In genomic region chr4:153490985-153491483, GRCh38 we compare ENCODE assay signal across 21 cellular contexts. TPM values are rescaled to one million over a fixed set of nuclear protein-coding genes. Genes with fewer than 3 reads are reported as not detected.
DNase-seq lines count a peak whose midpoint lies in the region; ATAC-seq, FAIRE-seq and TF ChIP-seq lines count a peak whose summit lies in the region.
"Had no signal": no experiment of that assay in that cellular context is flagged by ENCODE, and none has a peak within 500 bp of the region (broad histone marks: within the 10 kb centered on the region; RNA-seq: fewer than 3 reads in every experiment).

No MANE protein-coding gene starts in this region.

- H3K27ac ChIP-seq in GM23338 (ENCODE audit: low read depth) (no peak overlapping the region), gastrocnemius medialis (peak overlapping the region in 3 of 4 donors; percentile 2 to 78 (median 57))
- H3K27ac ChIP-seq: adrenal gland, SJCRH30, vagina had no signal

- no peaks in the 10 kb centered on the region for H3K9me3 ChIP-seq in gastrocnemius medialis
- H3K9me3 ChIP-seq: adrenal gland, SJCRH30, vagina had no signal

- H3K4me3 ChIP-seq in GM23338 (no peak overlapping the region), gastrocnemius medialis (no peak overlapping the region)
- H3K4me3 ChIP-seq: adrenal gland, SJCRH30, smooth muscle cell, vagina had no signal

- in situ Hi-C loops in gastrocnemius medialis (cut with MboI; ENCODE audit: low sequenced_read_pairs in 4 of 4): no loop called here

- FAIRE-seq in H54 (lab: Jason Lieb, UNC): no peak
- FAIRE-seq: D721Med, endothelial cell of umbilical vein, TTC549 had no signal

- intact Hi-C loops in gastrocnemius medialis (cut with DNase I; ENCODE audit: low total_unique reads): no loop called here

- H3K36me3 ChIP-seq in GM23338 (ENCODE audit: insufficient read depth) (no peaks in the 10 kb centered on the region), gastrocnemius medialis (no peaks in the 10 kb centered on the region)
- H3K36me3 ChIP-seq: adrenal gland, vagina had no signal

- H3K4me1 ChIP-seq in GM23338 (ENCODE audit: insufficient read depth): peaks cover 68% of the 10 kb centered on the region
- H3K4me1 ChIP-seq in gastrocnemius medialis: peaks cover 73 to 76% of the 10 kb centered on the region in 2 donors

- H3K4me1 Mint-ChIP-seq in activated T-cell treated with anti-CD3 and anti-CD28 coated beads, Interleukin-2, amount 50 U/mL, for 24 hours (ENCODE audit: low read depth): peaks cover 92% of the 10 kb centered on the region
- peaks cover 71% of the 10 kb centered on the region for H3K4me1 Mint-ChIP-seq in GM23338
- peaks cover 88% of the 10 kb centered on the region for H3K4me1 Mint-ChIP-seq in activated naive CD8-positive, alpha-beta T cell (ENCODE audit: low read depth)

- no peak for DNase-seq in activated T-cell treated with anti-CD3 and anti-CD28 coated beads, Interleukin-2, amount 50 U/mL, for 24 hours
- no peak for DNase-seq in activated T-cell treated with anti-CD3 and anti-CD28 coated beads, Interleukin-2, amount 50 U/mL, for 48 hours
- DNase-seq in GM23338 (ENCODE audit: low spot score) (no peak), gastrocnemius medialis (no peak), SHP77 (lab: John Stamatoyannopoulos, UW) (no peak), H54 (ENCODE audit: insufficient read length, low spot score) (no peak)
- DNase-seq: adrenal gland; central memory CD4-positive, alpha-beta T cell; foreskin keratinocyte; NCI-H1694; NCI-H446 treated with DMSO at 0.1 percent for 48 hours; posterior cingulate gyrus; SJCRH30; stimulated activated naive CD4-positive, alpha-beta T cell treated with Interleukin-2 at 50 U/mL for 16 hours had no signal

- no peaks in the 10 kb centered on the region for H3K27me3 Mint-ChIP-seq in activated T-cell treated with anti-CD3 and anti-CD28 coated beads, Interleukin-2, amount 50 U/mL, for 24 hours
- H3K27me3 Mint-ChIP-seq in GM23338 (ENCODE audit: insufficient read depth, low read depth, poor library complexity): peaks cover 3% of the 10 kb centered on the region
- no peaks in the 10 kb centered on the region for H3K27me3 Mint-ChIP-seq in activated naive CD8-positive, alpha-beta T cell

- no peak for ATAC-seq in GM23338
- ATAC-seq in gastrocnemius medialis: no peak
- no peak for ATAC-seq in HG03045 (IDR thresholded peaks at IDR 0.05; ENCODE audit: unreplicated experiment)
- ATAC-seq: foreskin keratinocyte had no signal

- H2AFZ ChIP-seq in GM23338: no peak overlapping the region

- no peaks in the 10 kb centered on the region for H3K9me2 ChIP-seq in GM23338 (ENCODE audit: insufficient read depth)

- peaks cover 47% of the 10 kb centered on the region for H3K36me3 Mint-ChIP-seq in activated T-cell treated with anti-CD3 and anti-CD28 coated beads, Interleukin-2, amount 50 U/mL, for 24 hours (ENCODE audit: low read depth)
- no peaks in the 10 kb centered on the region for H3K36me3 Mint-ChIP-seq in GM23338 (ENCODE audit: low read depth)
- peaks cover 11% of the 10 kb centered on the region for H3K36me3 Mint-ChIP-seq in activated naive CD8-positive, alpha-beta T cell

- TF ChIP-seq POLR2A in gastrocnemius medialis (IDR thresholded peaks at IDR 0.05) (no peak), H54 (IDR thresholded peaks at IDR 0.05; ENCODE audit: low read depth, low read length) (no peak)

- H3F3A ChIP-seq in GM23338 (replicated peaks; ENCODE audit: low read depth): 0 out of 2 replicates have a peak, but pooled peaks cover 7% of the 10 kb centered on the region

- no peaks in the 10 kb centered on the region for H4K20me1 ChIP-seq in GM23338 (replicated peaks; ENCODE audit: insufficient read depth)

- peak overlapping the region; percentile 80 for H3K4me3 Mint-ChIP-seq in activated T-cell treated with anti-CD3 and anti-CD28 coated beads, Interleukin-2, amount 50 U/mL, for 24 hours
- H3K4me3 Mint-ChIP-seq in GM23338: no peak overlapping the region
- peak overlapping the region; percentile 81 for H3K4me3 Mint-ChIP-seq in activated naive CD8-positive, alpha-beta T cell

- TF ChIP-seq CTCF in GM23338 (conservative IDR thresholded peaks at IDR 0.05; ENCODE audit: low read depth in 2 of 2): no peak
- TF ChIP-seq CTCF in gastrocnemius medialis (IDR thresholded peaks at IDR 0.05 in 4 of 5, conservative IDR thresholded peaks at IDR 0.05 in 1 of 5): no peak

- H3K79me2 ChIP-seq in GM23338 (replicated peaks; ENCODE audit: insufficient read depth): peaks cover 73% of the 10 kb centered on the region

- peak overlapping the region; percentile 94 for H3K27ac Mint-ChIP-seq in activated T-cell treated with anti-CD3 and anti-CD28 coated beads, Interleukin-2, amount 50 U/mL, for 24 hours
- H3K27ac Mint-ChIP-seq in GM23338: peak overlapping the region; percentile 1; the same call in 1 of the 2 replicates
- H3K27ac Mint-ChIP-seq in activated naive CD8-positive, alpha-beta T cell: peak overlapping the region; percentile 85

- H3K9me3 Mint-ChIP-seq in activated T-cell treated with anti-CD3 and anti-CD28 coated beads, Interleukin-2, amount 50 U/mL, for 24 hours: no peaks in the 10 kb centered on the region
- H3K9me3 Mint-ChIP-seq in GM23338: no peaks in the 10 kb centered on the region
- no peaks in the 10 kb centered on the region for H3K9me3 Mint-ChIP-seq in activated naive CD8-positive, alpha-beta T cell (ENCODE audit: low read depth)

- no peak overlapping the region for H3K4me2 ChIP-seq in GM23338
- H3K4me2 ChIP-seq: smooth muscle cell had no signal

- no peaks in the 10 kb centered on the region for H3K27me3 ChIP-seq in GM23338 (ENCODE audit: insufficient read depth)
- no peaks in the 10 kb centered on the region for H3K27me3 ChIP-seq in gastrocnemius medialis
- H3K27me3 ChIP-seq: adrenal gland, foreskin keratinocyte, SJCRH30, vagina had no signal

TF ChIP-seq in GM23338, 12 proteins besides CTCF, POLR2A, EP300 and RAD21 (continues in another document):
- TF ChIP-seq EZH2phosphoT487 (IDR thresholded peaks at IDR 0.05; ENCODE audit: unreplicated experiment) (no peak), ZNF114 (CRISPR knock-in tag; IDR thresholded peaks at IDR 0.05) (no peak), EZH2 (IDR thresholded peaks at IDR 0.05; ENCODE audit: low read depth, unreplicated experiment) (no peak), STAT1 (IDR thresholded peaks at IDR 0.05; ENCODE audit: unreplicated experiment) (no peak), POLR2AphosphoS5 (IDR thresholded peaks at IDR 0.05; ENCODE audit: low read depth) (no peak), ZNF462 (CRISPR knock-in tag; IDR thresholded peaks at IDR 0.05) (no peak)

RNA-seq across cellular contexts. Expression of gene TMEM131L, which starts 24.9 kb away (rescaled TPM):
- total RNA-seq in GM23338 (2014; rRNA removed; shearing (Covaris generic)): 32.2 and 35.0 TPM in 2 replicates
- polyA plus RNA-seq in GM23338 (2016; fragmentation: Nextera tagmentation; extraction: Ambion mirVana): 11.1 TPM in 2 replicates
- 10 to 100 TPM in 1 of 4 donors, 1 to 10 TPM in 3; 4.6 to 21.4 (median 9.5) TPM for total RNA-seq in gastrocnemius medialis

Comparison
In these comparisons a context has a peak if more than half of its experiments do, and no peak if none do; other contexts are left out.
1. H3K27ac Mint-ChIP-seq: peak in every context shown above with its lines; median percentile 94 in activated T-cell treated with anti-CD3 and anti-CD28 coated beads, Interleukin-2, amount 50 U/mL, for 24 hours; 85 in activated naive CD8-positive, alpha-beta T cell; 1 in GM23338.